ENCODE assay signal across 13 cellular contexts in genomic region chr14:74981833-74982232, GRCh38. TPM values are rescaled to one million over a fixed set of nuclear protein-coding genes. Genes with fewer than 3 reads are reported as not detected.
DNase-seq lines count a peak whose midpoint lies in the region; ATAC-seq and TF ChIP-seq lines count a peak whose summit lies in the region.
"Had no signal": no experiment of that assay in that cellular context is flagged by ENCODE, and none has a peak within 500 bp of the region (broad histone marks: within the 10 kb centered on the region; RNA-seq: fewer than 3 reads in every experiment).

No MANE protein-coding gene starts in this region.

- H2BK120ac ChIP-seq in mesenchymal stem cell (ENCODE audit: low read depth, low read length): no peak overlapping the region

- no peaks in the 10 kb centered on the region for H3K79me1 ChIP-seq in mesenchymal stem cell (replicated peaks; ENCODE audit: low read length, poor library complexity, severe bottlenecking)

- no peak for ATAC-seq in activated T-cell treated with anti-CD3 and anti-CD28 coated beads, Interleukin-2, amount 50 U/mL, for 4 hours
- ATAC-seq: K562 had no signal

- no peak overlapping the region for H3K4me2 ChIP-seq in mesenchymal stem cell (ENCODE audit: low read length, poor library complexity, severe bottlenecking)
- H3K4me2 ChIP-seq in skeletal muscle satellite cell (ENCODE audit: low read length): peak overlapping the region; percentile 71

- TF ChIP-seq CTCF in tibial nerve (IDR thresholded peaks at IDR 0.05): no peak

- no peak overlapping the region for H3K4ac ChIP-seq in mesenchymal stem cell (ENCODE audit: low read depth in 1 of 2, low read length in 2 of 2)

- H2BK12ac ChIP-seq in mesenchymal stem cell (ENCODE audit: low read length in 2 of 2): peak overlapping the region in 1 of 2 experiments; percentile 7

- no peaks in the 10 kb centered on the region for H3K9me3 Mint-ChIP-seq in activated T-cell treated with anti-CD3 and anti-CD28 coated beads, Interleukin-2, amount 50 U/mL, for 4 hours

- H3K4me1 Mint-ChIP-seq in activated T-cell treated with anti-CD3 and anti-CD28 coated beads, Interleukin-2, amount 50 U/mL, for 4 hours (ENCODE audit: low read depth): no peaks in the 10 kb centered on the region

- H2BK5ac ChIP-seq in mesenchymal stem cell (ENCODE audit: low read depth, low read length, poor library complexity, severe bottlenecking): no peak overlapping the region

- no peak overlapping the region for H3K4me3 ChIP-seq in SJCRH30
- no peak overlapping the region for H3K4me3 ChIP-seq in mesenchymal stem cell (ENCODE audit: insufficient read depth in 1 of 2, low read depth in 1 of 2, low read length in 2 of 2)
- H3K4me3 ChIP-seq in skeletal muscle satellite cell (ENCODE audit: low read length): no peak overlapping the region
- no peak overlapping the region for H3K4me3 ChIP-seq in tibial nerve
- H3K4me3 ChIP-seq: HAP-1, K562 had no signal

- no peak overlapping the region for H3K14ac ChIP-seq in mesenchymal stem cell (ENCODE audit: low read length in 2 of 2)

- H3K18ac ChIP-seq in mesenchymal stem cell (ENCODE audit: low read depth in 1 of 2, low read length in 2 of 2): no peak overlapping the region

- DNase-seq in D341Med (ENCODE audit: low spot score) (peak; percentile 9), SJCRH30 (no peak), mesenchymal stem cell (no peak), tibial nerve (ENCODE audit: low spot score in 2 of 2) (no peak), activated gamma-delta T cell treated with Interleukin-2 at 50 U/mL for 16 hours (no peak)
- DNase-seq in activated naive CD4-positive, alpha-beta T cell treated with Interleukin-2 at 50 U/mL for 16 hours: no peak
- no peak for DNase-seq in activated T-cell treated with anti-CD3 and anti-CD28 coated beads, Interleukin-2, amount 50 U/mL, for 4 hours
- DNase-seq: NCI-H146, NCI-H2227 treated with DMSO at 0.1 percent for 48 hours, NCI-H526 had no signal

- peaks cover 73% of the 10 kb centered on the region for H3K4me1 ChIP-seq in SJCRH30
- H3K4me1 ChIP-seq in mesenchymal stem cell (ENCODE audit: control insufficient read depth, insufficient read depth, low read depth, low read length): peaks cover 48% of the 10 kb centered on the region
- H3K4me1 ChIP-seq in skeletal muscle satellite cell (ENCODE audit: control insufficient read depth, insufficient read depth, low read length): peaks cover 66% of the 10 kb centered on the region
- H3K4me1 ChIP-seq in tibial nerve: peaks cover 0 to 63% (median 14%) of the 10 kb centered on the region in 4 donors
- H3K4me1 ChIP-seq: HAP-1 had no signal

- H3K36me3 Mint-ChIP-seq in activated T-cell treated with anti-CD3 and anti-CD28 coated beads, Interleukin-2, amount 50 U/mL, for 4 hours (ENCODE audit: insufficient read depth): no peaks in the 10 kb centered on the region

- no peaks in the 10 kb centered on the region for H3K36me3 ChIP-seq in SJCRH30
- no peaks in the 10 kb centered on the region for H3K36me3 ChIP-seq in mesenchymal stem cell (ENCODE audit: control insufficient read depth in 1 of 2, insufficient read depth in 2 of 2, low read depth in 1 of 2, low read length in 2 of 2)
- H3K36me3 ChIP-seq in skeletal muscle satellite cell (ENCODE audit: insufficient read depth, low read length): no peaks in the 10 kb centered on the region
- H3K36me3 ChIP-seq in tibial nerve: no peaks in the 10 kb centered on the region
- H3K36me3 ChIP-seq: HAP-1 had no signal

- no peaks in the 10 kb centered on the region for H3K27me3 Mint-ChIP-seq in activated T-cell treated with anti-CD3 and anti-CD28 coated beads, Interleukin-2, amount 50 U/mL, for 4 hours (ENCODE audit: low read depth)

- H3K27ac ChIP-seq in SJCRH30 (peak overlapping the region; percentile 95), mesenchymal stem cell (ENCODE audit: low read length, poor library complexity, severe bottlenecking) (no peak overlapping the region), tibial nerve (peak overlapping the region in 2 of 4 donors; percentile 55 to 60)

- H4K8ac ChIP-seq in mesenchymal stem cell (ENCODE audit: low read length): no peak overlapping the region

- no peak for TF ChIP-seq POLR2A in tibial nerve (IDR thresholded peaks at IDR 0.05)

- H2BK15ac ChIP-seq in mesenchymal stem cell (ENCODE audit: low read depth, poor library complexity, severe bottlenecking): peak overlapping the region; percentile 44

- no peak overlapping the region for H3K23ac ChIP-seq in mesenchymal stem cell (ENCODE audit: low read length in 2 of 2)

- no peaks in the 10 kb centered on the region for H3K9me3 ChIP-seq in SJCRH30 (replicated peaks)
- no peaks in the 10 kb centered on the region for H3K9me3 ChIP-seq in mesenchymal stem cell (ENCODE audit: control insufficient read depth, low read length)
- H3K9me3 ChIP-seq in skeletal muscle satellite cell (replicated peaks; ENCODE audit: low read length): no peaks in the 10 kb centered on the region
- no peaks in the 10 kb centered on the region for H3K9me3 ChIP-seq in tibial nerve
- H3K9me3 ChIP-seq: HAP-1 had no signal

- H2AK5ac ChIP-seq in mesenchymal stem cell (ENCODE audit: low read length, severe bottlenecking): peak overlapping the region; percentile 1

- H3K9ac ChIP-seq in mesenchymal stem cell (ENCODE audit: low read length): no peak overlapping the region
- peak overlapping the region; percentile 70 for H3K9ac ChIP-seq in skeletal muscle satellite cell (ENCODE audit: low read depth, low read length)

- H2AFZ ChIP-seq in mesenchymal stem cell (ENCODE audit: low read depth, low read length): no peak overlapping the region

- 91% methylated on average over 5 of the region's 5 CpGs for WGBS in mesenchymal stem cell
- WGBS in tibial nerve, 2 donors: 60 to 70% methylated on average over 4 to 5 of the region's 5 CpGs

- no peak for TF ChIP-seq EP300 in tibial nerve (IDR thresholded peaks at IDR 0.05)

- H3K27me3 ChIP-seq in SJCRH30 (no peaks in the 10 kb centered on the region), mesenchymal stem cell (ENCODE audit: control insufficient read depth in 1 of 2, insufficient read depth in 1 of 2, low read length in 2 of 2) (no peaks in the 10 kb centered on the region), skeletal muscle satellite cell (ENCODE audit: control insufficient read depth, insufficient read depth, low read length) (no peaks in the 10 kb centered on the region), tibial nerve (no peaks in the 10 kb centered on the region)

- H3K4me3 Mint-ChIP-seq in activated T-cell treated with anti-CD3 and anti-CD28 coated beads, Interleukin-2, amount 50 U/mL, for 4 hours: no peak overlapping the region

- peak overlapping the region; percentile 48 for H4K91ac ChIP-seq in mesenchymal stem cell (ENCODE audit: low read length)

RNA-seq across cellular contexts. Expression of gene EIF2B2, which starts 20.9 kb away (rescaled TPM):
- 56.8 and 64.7 TPM in 2 replicates for total RNA-seq in SJCRH30 (2014; rRNA removed; shearing (Covaris generic))
- 35.8 TPM for polyA plus RNA-seq in mesenchymal stem cell (2013, experiment 1 of 2)
- 30.3 TPM for polyA plus RNA-seq in mesenchymal stem cell (2013, experiment 2 of 2)
- total RNA-seq in skeletal muscle satellite cell (2012; rRNA removed): 27.5 and 49.2 TPM in 2 replicates
- 10 to 100 TPM; 26.1 to 44.9 (median 36.1) TPM for total RNA-seq in tibial nerve
- 10 to 100 TPM; 61.2 to 69.4 (median 66.0) TPM for total RNA-seq in activated T-cell treated with anti-CD3 and anti-CD28 coated beads, Interleukin-2, amount 50 U/mL, for 4 hours

RNA-seq across cellular contexts. Expression of gene PGF, which starts 26.4 kb away (rescaled TPM):
- total RNA-seq in SJCRH30 (2014; rRNA removed; shearing (Covaris generic)): 115 and 120 TPM in 2 replicates
- polyA plus RNA-seq in mesenchymal stem cell (2013, experiment 1 of 2): 6.4 TPM
- polyA plus RNA-seq in mesenchymal stem cell (2013, experiment 2 of 2): 6.8 TPM
- total RNA-seq in skeletal muscle satellite cell (2012; rRNA removed): 4.3 and 6.8 TPM in 2 replicates
- total RNA-seq in tibial nerve: 10 to 100 TPM; 13.2 to 39.5 (median 18.0) TPM
- under 1 TPM; 0.18 to 0.38 (median 0.18) TPM for total RNA-seq in activated T-cell treated with anti-CD3 and anti-CD28 coated beads, Interleukin-2, amount 50 U/mL, for 4 hours

RNA-seq across cellular contexts. Expression of gene RPS6KL1, which starts 58.8 kb away (rescaled TPM):
- total RNA-seq in SJCRH30 (2014; rRNA removed; shearing (Covaris generic)): 1.8 TPM in 2 replicates
- polyA plus RNA-seq in mesenchymal stem cell (2013, experiment 1 of 2): 0.41 TPM
- 0.52 TPM for polyA plus RNA-seq in mesenchymal stem cell (2013, experiment 2 of 2)
- 0.22 and 1.5 TPM in 2 replicates for total RNA-seq in skeletal muscle satellite cell (2012; rRNA removed)
- total RNA-seq in tibial nerve: 10 to 100 TPM in 2 of 4 donors, 1 to 10 TPM in 2; 2.0 to 20.7 (median 7.7) TPM
- 10 to 100 TPM; 13.2 to 20.7 (median 17.3) TPM for total RNA-seq in activated T-cell treated with anti-CD3 and anti-CD28 coated beads, Interleukin-2, amount 50 U/mL, for 4 hours

Comparison
In these comparisons a context has a peak if more than half of its experiments do, and no peak if none do; other contexts are left out.
1. RNA of gene PGF, which starts 26.4 kb away (total RNA-seq): 115 to 120 TPM in SJCRH30 and 13.2 to 39.5 TPM in tibial nerve; 0.18 to 0.38 TPM in activated T-cell treated with anti-CD3 and anti-CD28 coated beads, Interleukin-2, amount 50 U/mL, for 4 hours; every median in the first group is over 10 times any median in the second.